ENCODE assay signal across 10 cellular contexts in genomic region chrX:151970661-151971060, GRCh38. TPM values are rescaled to one million over a fixed set of nuclear protein-coding genes. Genes with fewer than 3 reads are reported as not detected.
DNase-seq lines count a peak whose midpoint lies in the region; ATAC-seq and TF ChIP-seq lines count a peak whose summit lies in the region.
"Had no signal": no experiment of that assay in that cellular context is flagged by ENCODE, and none has a peak within 500 bp of the region (broad histone marks: within the 10 kb centered on the region; RNA-seq: fewer than 3 reads in every experiment).

No MANE protein-coding gene starts in this region.

- H3K4me1 Mint-ChIP-seq in Calu3 (ENCODE audit: low read depth, unreplicated experiment): peaks cover 25% of the 10 kb centered on the region
- peaks cover 2% of the 10 kb centered on the region for H3K4me1 Mint-ChIP-seq in endodermal cell
- H3K4me1 Mint-ChIP-seq in activated T-cell treated with anti-CD3 and anti-CD28 coated beads, Interleukin-2, amount 50 U/mL, for 72 hours (ENCODE audit: low read depth): no peaks in the 10 kb centered on the region

- peak overlapping the region; percentile 42 for H3K4me3 ChIP-seq in SK-N-MC
- no peak overlapping the region for H3K4me3 ChIP-seq in psoas muscle
- no peak overlapping the region for H3K4me3 ChIP-seq in endodermal cell (ENCODE audit: low read length)

- intact Hi-C loops in Calu3 (cut with micrococcal nuclease; ENCODE audit: unreplicated experiment) (loop anchor here (5.0 kb wide), 1 partner anchor 168 kb away; no protein-coding TSS in a partner anchor), psoas muscle (cut with DNase I) (no loop called here)

- TF ChIP-seq CTCF in Calu3 (IDR thresholded peaks at IDR 0.05; ENCODE audit: unreplicated experiment): no peak
- no peak for TF ChIP-seq CTCF in psoas muscle (IDR thresholded peaks at IDR 0.05)
- no peak for TF ChIP-seq CTCF in endodermal cell (conservative IDR thresholded peaks at IDR 0.05)

- ATAC-seq in psoas muscle: peak; percentile 9 to 79 (median 51)
- no peak for ATAC-seq in GM21390 (IDR thresholded peaks at IDR 0.05; ENCODE audit: unreplicated experiment)
- ATAC-seq in activated T-cell treated with anti-CD3 and anti-CD28 coated beads, Interleukin-2, amount 50 U/mL, for 72 hours (replicated peaks in 1 of 2): no peak

- H3K27me3 ChIP-seq in psoas muscle (ENCODE audit: insufficient read depth in 3 of 3, low read length in 2 of 3) (peaks cover 0 to 21% (median 0%) of the 10 kb centered on the region in 3 donors), endodermal cell (ENCODE audit: control insufficient read depth, insufficient read depth, low read length, poor library complexity, severe bottlenecking) (peaks cover 20% of the 10 kb centered on the region)

- peaks cover 32% of the 10 kb centered on the region for H3K36me3 ChIP-seq in SK-N-MC (ENCODE audit: insufficient read depth, low read length)
- H3K36me3 ChIP-seq in psoas muscle (ENCODE audit: insufficient read depth in 1 of 2, low read depth in 1 of 2): no peaks in the 10 kb centered on the region
- H3K36me3 ChIP-seq in endodermal cell (ENCODE audit: control insufficient read depth, insufficient read depth, low read length): no peaks in the 10 kb centered on the region

- 13 to 46% (median 33%) methylated on average over 6 of the region's 6 CpGs for WGBS in psoas muscle, 3 donors
- 95% methylated on average over 6 of the region's 6 CpGs; no CpG with 5 or more reads in 1 of the 2 experiments for WGBS in endodermal cell (ENCODE audit: insufficient coverage in 1 of 2, insufficient read length in 1 of 2), 2 experiments

- DNase-seq in Calu3: peak; percentile 72
- no peak for DNase-seq in SK-N-MC (ENCODE audit: low read depth, low spot score)
- DNase-seq in fibroblast of the conjunctiva (ENCODE audit: low read depth): peak; percentile 79
- peak; percentile 81 to 84 for DNase-seq in psoas muscle
- no peak for DNase-seq in endodermal cell
- no peak for DNase-seq in activated T-cell treated with anti-CD3 and anti-CD28 coated beads, Interleukin-2, amount 50 U/mL, for 72 hours
- DNase-seq in NCI-H2029 (lab: John Stamatoyannopoulos, UW): no peak
- DNase-seq: COR-L47 had no signal

- CTCF ChIA-PET in Calu3 (lab: Charles Lee): interaction anchor here (0.5 to 1.2 kb wide), 2 partner anchors 11 to 67 kb away, joined by 3 to 5 read pairs; no protein-coding TSS in a partner anchor

- H3K4me3 Mint-ChIP-seq in Calu3 (ENCODE audit: low read depth, unreplicated experiment): peak overlapping the region; percentile 45
- H3K4me3 Mint-ChIP-seq in endodermal cell: no peak overlapping the region
- H3K4me3 Mint-ChIP-seq in activated T-cell treated with anti-CD3 and anti-CD28 coated beads, Interleukin-2, amount 50 U/mL, for 72 hours: no peak overlapping the region

- no peak overlapping the region for H3K27ac ChIP-seq in SK-N-MC
- no peak overlapping the region for H3K27ac ChIP-seq in psoas muscle
- no peak overlapping the region for H3K27ac ChIP-seq in endodermal cell (ENCODE audit: low read depth, low read length)

- no peak overlapping the region for H3K9ac ChIP-seq in SK-N-MC (ENCODE audit: insufficient read length)
- H3K9ac ChIP-seq in endodermal cell (ENCODE audit: extremely low read depth, low read length, poor library complexity, severe bottlenecking): no peak overlapping the region

- H3K27ac Mint-ChIP-seq in Calu3 (ENCODE audit: unreplicated experiment) (peak overlapping the region; percentile 72), endodermal cell (no peak overlapping the region)
- no peak overlapping the region for H3K27ac Mint-ChIP-seq in activated T-cell treated with anti-CD3 and anti-CD28 coated beads, Interleukin-2, amount 50 U/mL, for 72 hours

- BruUV-seq in Calu3 (replicated peaks; lab: Mats Ljungman, UMichigan): no TSS peak

- H3K9me3 Mint-ChIP-seq in Calu3 (ENCODE audit: low read depth, unreplicated experiment): peaks cover 5% of the 10 kb centered on the region
- H3K9me3 Mint-ChIP-seq in endodermal cell: peaks cover 66% of the 10 kb centered on the region
- H3K9me3 Mint-ChIP-seq in activated T-cell treated with anti-CD3 and anti-CD28 coated beads, Interleukin-2, amount 50 U/mL, for 72 hours: no peaks in the 10 kb centered on the region

- H3K36me3 Mint-ChIP-seq in Calu3 (ENCODE audit: insufficient read depth, unreplicated experiment) (peaks cover 27% of the 10 kb centered on the region), endodermal cell (ENCODE audit: low read depth) (peaks cover 9% of the 10 kb centered on the region)
- H3K36me3 Mint-ChIP-seq in activated T-cell treated with anti-CD3 and anti-CD28 coated beads, Interleukin-2, amount 50 U/mL, for 72 hours (ENCODE audit: insufficient read depth in 2 of 2): no peaks in the 10 kb centered on the region

- no peaks in the 10 kb centered on the region for H3K27me3 Mint-ChIP-seq in Calu3 (ENCODE audit: unreplicated experiment)
- peaks cover 20% of the 10 kb centered on the region for H3K27me3 Mint-ChIP-seq in endodermal cell (ENCODE audit: insufficient read depth)
- peaks cover 48% of the 10 kb centered on the region for H3K27me3 Mint-ChIP-seq in activated T-cell treated with anti-CD3 and anti-CD28 coated beads, Interleukin-2, amount 50 U/mL, for 72 hours (ENCODE audit: low read depth)

- H3K4me1 ChIP-seq in psoas muscle (no peaks in the 10 kb centered on the region), endodermal cell (ENCODE audit: control insufficient read depth, insufficient read depth, low read length) (no peaks in the 10 kb centered on the region)

- H3K9me3 ChIP-seq in SK-N-MC (ENCODE audit: low read depth, low read length) (no peaks in the 10 kb centered on the region), psoas muscle (no peaks in the 10 kb centered on the region), endodermal cell (ENCODE audit: control insufficient read depth, low read length) (no peaks in the 10 kb centered on the region)

RNA-seq across cellular contexts. Expression of gene GABRE, which starts 3.8 kb away (rescaled TPM):
- 60.5 and 71.9 TPM in 2 replicates for total RNA-seq in Calu3 (2022)
- 1 to 10 TPM; 1.7 to 3.8 (median 2.9) TPM for total RNA-seq in psoas muscle
- polyA plus RNA-seq in psoas muscle: 1 to 10 TPM in 2 of 3 donors, under 1 TPM in 1; 0.90 to 1.4 (median 1.1) TPM
- 10 to 100 TPM in 1 of 2 donors, 1 to 10 TPM in 1; 6.6 to 13.3 TPM for total RNA-seq in endodermal cell
- polyA plus RNA-seq in endodermal cell (2013, experiment 1 of 2): 4.6 TPM
- 3.7 TPM for polyA plus RNA-seq in endodermal cell (2013, experiment 2 of 2)
- not detected for total RNA-seq in activated T-cell treated with anti-CD3 and anti-CD28 coated beads, Interleukin-2, amount 50 U/mL, for 72 hours

RNA-seq across cellular contexts. Expression of gene MAGEA4, which starts 58.0 kb away (rescaled TPM):
- not detected in 2 replicates for total RNA-seq in Calu3 (2022)
- not detected for total RNA-seq in psoas muscle
- polyA plus RNA-seq in psoas muscle: not detected
- not detected for total RNA-seq in endodermal cell
- polyA plus RNA-seq in endodermal cell (2013, experiment 1 of 2): not detected
- polyA plus RNA-seq in endodermal cell (2013, experiment 2 of 2): not detected
- total RNA-seq in activated T-cell treated with anti-CD3 and anti-CD28 coated beads, Interleukin-2, amount 50 U/mL, for 72 hours: not detected
- total RNA-seq: glomerular endothelial cell had no signal

Comparison
In these comparisons a context has a peak if more than half of its experiments do, and no peak if none do; other contexts are left out.
1. DNase-seq: peak in Calu3 (single experiment), fibroblast of the conjunctiva (single experiment) and psoas muscle (2 of 2); none in SK-N-MC (single experiment), endodermal cell (single experiment), activated T-cell treated with anti-CD3 and anti-CD28 coated beads, Interleukin-2, amount 50 U/mL, for 72 hours (0 of 2) and NCI-H2029 (single experiment).
2. ATAC-seq: peak in psoas muscle (4 of 4); none in GM21390 (single experiment) and activated T-cell treated with anti-CD3 and anti-CD28 coated beads, Interleukin-2, amount 50 U/mL, for 72 hours (0 of 2).